In genomic region chr11:124586247-124586860, GRCh38 we compare ENCODE assay signal across 7 cellular contexts. TPM values are rescaled to one million over a fixed set of nuclear protein-coding genes. Genes with fewer than 3 reads are reported as not detected.
A peak's percentile ranks its signal among the peaks of the same experiment; 100 is the strongest.
DNase-seq lines count a peak whose midpoint lies in the region; ATAC-seq and TF ChIP-seq lines count a peak whose summit lies in the region.

No MANE protein-coding gene starts in this region.

- H3K4me3 ChIP-seq in NT2/D1 (ENCODE audit: insufficient read length, low read depth) (no peak overlapping the region), gastroesophageal sphincter (no peak overlapping the region), prostate gland (no peak overlapping the region)

- DNase-seq in GM04503 (ENCODE audit: low read depth) = peak; percentile 9
- peak; percentile 48 for DNase-seq in NT2/D1 (ENCODE audit: low read depth, low spot score)
- peak; percentile 28 for DNase-seq in activated T-cell treated with anti-CD3 and anti-CD28 coated beads for 48 hours (ENCODE audit: low read depth)
- DNase-seq in prostate gland (ENCODE audit: low spot score) = peak; percentile 42

- TF ChIP-seq EP300 in gastroesophageal sphincter (IDR thresholded peaks at IDR 0.05) = no peak

- H3K27me3 ChIP-seq in NT2/D1 (ENCODE audit: insufficient read depth, insufficient read length) (no peaks in the 10 kb centered on the region), gastroesophageal sphincter (peaks cover 22% of the 10 kb centered on the region), prostate gland (replicated peaks; ENCODE audit: insufficient read depth) (no peaks in the 10 kb centered on the region)

- H3K4me1 ChIP-seq in NT2/D1 (ENCODE audit: insufficient read depth, insufficient read length) (no peaks in the 10 kb centered on the region), gastroesophageal sphincter (no peaks in the 10 kb centered on the region), prostate gland (replicated peaks) (no peaks in the 10 kb centered on the region)

- WGBS in gastroesophageal sphincter (ENCODE audit: low coverage in 1 of 2), 2 donors = 21 to 41% methylated on average over 3 of the region's 3 CpGs
- 48% methylated on average over 3 of the region's 3 CpGs for WGBS in prostate gland

- no peaks in the 10 kb centered on the region for H3K9me3 ChIP-seq in NT2/D1 (ENCODE audit: insufficient read depth, low read length)
- H3K9me3 ChIP-seq in gastroesophageal sphincter = no peaks in the 10 kb centered on the region
- no peaks in the 10 kb centered on the region for H3K9me3 ChIP-seq in prostate gland

- TF ChIP-seq CTCF in gastroesophageal sphincter (IDR thresholded peaks at IDR 0.05) (peak in 3 of 4 experiments; percentile 28 to 59 (median 53)), prostate gland (IDR thresholded peaks at IDR 0.05) (peak; percentile 30 to 52 (median 47))

- intact Hi-C loops in prostate gland (cut with DNase I) = no loop called here

- no peak overlapping the region for H3K27ac ChIP-seq in gastroesophageal sphincter
- no peak overlapping the region for H3K27ac ChIP-seq in prostate gland

- H3K36me3 ChIP-seq in NT2/D1 (ENCODE audit: insufficient read depth, insufficient read length, low read length) (no peaks in the 10 kb centered on the region), gastroesophageal sphincter (no peaks in the 10 kb centered on the region), prostate gland (no peaks in the 10 kb centered on the region)

- ATAC-seq in HG03103 (IDR thresholded peaks at IDR 0.05; ENCODE audit: low read depth, unreplicated experiment) (peak; percentile 72), gastroesophageal sphincter (no peak), HG02642 (IDR thresholded peaks at IDR 0.05; ENCODE audit: poor library complexity, unreplicated experiment) (no peak)

- no peak overlapping the region for H3K9ac ChIP-seq in NT2/D1 (ENCODE audit: insufficient read length, low read depth)

- TF ChIP-seq POLR2A in gastroesophageal sphincter (IDR thresholded peaks at IDR 0.05) (no peak), prostate gland (IDR thresholded peaks at IDR 0.05) (no peak)

RNA-seq across cellular contexts. Expression of gene OR8A1, which starts 16.6 kb away (rescaled TPM):
- total RNA-seq in gastroesophageal sphincter = not detected
- total RNA-seq in prostate gland = not detected

RNA-seq across cellular contexts. Expression of gene PANX3, which starts 24.9 kb away (rescaled TPM):
- total RNA-seq in gastroesophageal sphincter (under 1 TPM in 1 of 4 donors, not detected in 3; 0.47 TPM), prostate gland (not detected)

RNA-seq across cellular contexts. Expression of gene TBRG1, which starts 36.3 kb away (rescaled TPM):
- 10 to 100 TPM; 35.2 to 54.2 (median 42.4) TPM for total RNA-seq in gastroesophageal sphincter
- 10 to 100 TPM; 30.8 to 33.8 TPM for total RNA-seq in prostate gland

RNA-seq across cellular contexts. Expression of gene OR8B12, which starts 42.9 kb away (rescaled TPM):
- total RNA-seq in gastroesophageal sphincter (not detected), prostate gland (not detected)
